In the genomic region with DNA sequence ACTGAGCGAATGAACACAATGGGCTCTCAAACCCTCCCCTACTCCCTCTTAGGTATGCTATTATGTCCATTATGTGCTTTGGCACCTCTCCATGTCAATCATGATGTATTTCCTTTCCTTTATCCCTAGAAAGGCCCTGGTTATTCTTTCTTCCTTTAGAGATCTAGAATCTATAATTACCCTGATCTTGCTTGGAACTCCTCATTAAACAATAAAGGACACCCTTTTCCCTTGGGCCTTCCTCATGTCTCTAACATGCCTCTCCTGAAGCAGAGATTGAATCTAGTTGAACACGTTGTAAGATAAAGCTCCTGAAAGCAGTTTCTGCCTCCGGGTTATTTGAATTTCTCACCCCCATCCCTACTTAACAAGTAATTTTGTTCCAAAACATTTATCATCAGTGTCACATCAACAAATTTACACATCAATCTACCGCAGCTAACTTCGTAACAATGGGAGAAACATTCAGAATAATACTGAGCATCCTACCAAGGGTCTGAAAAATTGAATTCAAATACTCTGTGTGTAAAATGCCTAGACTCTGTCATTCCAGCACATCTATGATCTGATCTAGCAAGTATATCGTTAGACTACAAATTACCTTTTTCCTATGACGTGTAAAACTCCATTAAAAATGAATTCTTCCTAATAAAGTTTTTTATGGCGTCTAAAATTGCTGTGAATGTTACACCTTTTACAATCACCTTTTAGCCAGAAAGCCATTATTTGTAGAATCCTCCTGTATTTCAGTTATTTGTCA, we compare ENCODE assay signal across 1 cellular context.
TF ChIP-seq lines count a peak whose summit lies in the region.

No MANE protein-coding gene starts in this region.

TF ChIP-seq in endothelial cell of umbilical vein, 7 proteins besides CTCF, POLR2A, EP300 and RAD21:
- TF ChIP-seq, protein P1, sequence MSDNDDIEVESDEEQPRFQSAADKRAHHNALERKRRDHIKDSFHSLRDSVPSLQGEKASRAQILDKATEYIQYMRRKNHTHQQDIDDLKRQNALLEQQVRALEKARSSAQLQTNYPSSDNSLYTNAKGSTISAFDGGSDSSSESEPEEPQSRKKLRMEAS (IDR thresholded peaks at IDR 0.05; ENCODE audit: insufficient read depth, insufficient read length): no peak
- TF ChIP-seq EZH2 (IDR thresholded peaks at IDR 0.05; ENCODE audit: borderline replicate concordance, low read depth, low read length, severe bottlenecking) (no peak), POLR2AphosphoS5 (IDR thresholded peaks at IDR 0.05; ENCODE audit: insufficient read depth, low read depth, low read length) (no peak), FOS (IDR thresholded peaks at IDR 0.05; ENCODE audit: borderline replicate concordance, insufficient read depth, low read length) (no peak), JUN (IDR thresholded peaks at IDR 0.05; ENCODE audit: borderline replicate concordance, insufficient read depth, insufficient read length, low read depth) (no peak), MYC (IDR thresholded peaks at IDR 0.05; ENCODE audit: low read depth, low read length) (no peak), GATA2 (IDR thresholded peaks at IDR 0.05; ENCODE audit: insufficient read depth, insufficient read length, low read depth, low read length) (no peak)
